ENCODE assay signal across 9 cellular contexts in genomic region chr4:95510145-95510544, GRCh38. TPM values are rescaled to one million over a fixed set of nuclear protein-coding genes. Genes with fewer than 3 reads are reported as not detected.
DNase-seq lines count a peak whose midpoint lies in the region; ATAC-seq, FAIRE-seq and TF ChIP-seq lines count a peak whose summit lies in the region.
"Had no signal": no experiment of that assay in that cellular context is flagged by ENCODE, and none has a peak within 500 bp of the region (broad histone marks: within the 10 kb centered on the region; RNA-seq: fewer than 3 reads in every experiment).

No MANE protein-coding gene starts in this region.

- POLR2A ChIA-PET in CD8-positive, alpha-beta memory T cell (lab: Charles Lee), result no interaction called here

- CTCF ChIA-PET in CD8-positive, alpha-beta memory T cell (lab: Charles Lee), result no interaction called here

- no peak for ATAC-seq in HG03196 (IDR thresholded peaks at IDR 0.05; ENCODE audit: unreplicated experiment)

- no peak overlapping the region for H3K27ac ChIP-seq in osteoblast (ENCODE audit: low read depth, low read length)
- H3K27ac ChIP-seq in CD8-positive, alpha-beta memory T cell (ENCODE audit: low read depth, low read length), result no peak overlapping the region

- H3K36me3 ChIP-seq in bronchial epithelial cell (ENCODE audit: control insufficient read depth, insufficient read depth, low read length) (no peaks in the 10 kb centered on the region), osteoblast (ENCODE audit: insufficient read depth, low read length) (no peaks in the 10 kb centered on the region)
- H3K36me3 ChIP-seq in CD8-positive, alpha-beta memory T cell (ENCODE audit: insufficient read depth, low read length), result no peaks in the 10 kb centered on the region

- no peaks in the 10 kb centered on the region for H3K36me3 Mint-ChIP-seq in CD8-positive, alpha-beta memory T cell

- TF ChIP-seq CTCF in GM12874 (IDR thresholded peaks at IDR 0.05; ENCODE audit: insufficient read depth, low read depth, low read length) (peak; percentile 50), bronchial epithelial cell (IDR thresholded peaks at IDR 0.05; ENCODE audit: insufficient read depth, low read length, severe bottlenecking) (peak; percentile 46), osteoblast (IDR thresholded peaks at IDR 0.05; ENCODE audit: extremely low read depth, low read depth, low read length) (peak; percentile 78)

- peaks cover 40% of the 10 kb centered on the region for H3K4me1 ChIP-seq in osteoblast (ENCODE audit: insufficient read depth, low read length)
- H3K4me1 ChIP-seq in CD8-positive, alpha-beta memory T cell (ENCODE audit: insufficient read depth, low read length), result no peaks in the 10 kb centered on the region

- H3K27me3 Mint-ChIP-seq in CD8-positive, alpha-beta memory T cell, result no peaks in the 10 kb centered on the region

- no peaks in the 10 kb centered on the region for H3K4me1 Mint-ChIP-seq in CD8-positive, alpha-beta memory T cell

- no peak for FAIRE-seq in bronchial epithelial cell (lab: Jason Lieb, UNC)

- H3K4me3 ChIP-seq in bronchial epithelial cell (ENCODE audit: low read depth, low read length), result no peak overlapping the region
- H3K4me3 ChIP-seq in osteoblast (ENCODE audit: insufficient read depth, low read length), result no peak overlapping the region
- H3K4me3 ChIP-seq in CD8-positive, alpha-beta memory T cell (ENCODE audit: low read length), result no peak overlapping the region

- no peak overlapping the region for H2AFZ ChIP-seq in osteoblast (ENCODE audit: low read length)

- no peaks in the 10 kb centered on the region for H4K20me1 ChIP-seq in osteoblast (ENCODE audit: insufficient read depth, low read length)

- DNase-seq in M059J (ENCODE audit: low read depth) (peak; percentile 26), bronchial epithelial cell (ENCODE audit: low read depth) (peak; percentile 38), osteoblast (ENCODE audit: insufficient read length, low spot score, missing footprints) (no peak), activated gamma-delta T cell (lab: John Stamatoyannopoulos, UW) (no peak)
- DNase-seq in CD8-positive, alpha-beta memory T cell, result no peak
- DNase-seq in stimulated activated CD4-positive, alpha-beta T cell treated with anti-CD3 and anti-CD28 coated beads, Interleukin-15, amount 100 ng/mL, for 24 hours, result no peak
- DNase-seq: NCI-H1694 had no signal

- no peak overlapping the region for H3K4me3 Mint-ChIP-seq in CD8-positive, alpha-beta memory T cell

- no peak overlapping the region for H3K27ac Mint-ChIP-seq in CD8-positive, alpha-beta memory T cell

- no peak overlapping the region for H3K4me2 ChIP-seq in osteoblast (ENCODE audit: insufficient read depth, low read length)

- H3K9me3 Mint-ChIP-seq in CD8-positive, alpha-beta memory T cell, result peaks cover 0 to 4% (median 0%) of the 10 kb centered on the region in 5 donors

- no peaks in the 10 kb centered on the region for H3K79me2 ChIP-seq in osteoblast (ENCODE audit: insufficient read depth, low read length)

- H3K9me3 ChIP-seq in osteoblast (ENCODE audit: low read depth, low read length), result no peaks in the 10 kb centered on the region
- H3K9me3 ChIP-seq in CD8-positive, alpha-beta memory T cell (ENCODE audit: low read length), result no peaks in the 10 kb centered on the region

- no peaks in the 10 kb centered on the region for H3K27me3 ChIP-seq in bronchial epithelial cell (ENCODE audit: control insufficient read depth, insufficient read depth, low read length)
- H3K27me3 ChIP-seq in osteoblast (ENCODE audit: insufficient read depth, low read length), result no peaks in the 10 kb centered on the region
- H3K27me3 ChIP-seq in CD8-positive, alpha-beta memory T cell (ENCODE audit: insufficient read depth, low read length, poor library complexity, severe bottlenecking), result no peaks in the 10 kb centered on the region

RNA-seq across cellular contexts. Expression of gene UNC5C, which starts 38.6 kb away (rescaled TPM):
- 0.44 and 2.1 TPM in 2 replicates for total RNA-seq in M059J (2014; rRNA removed; shearing (Covaris generic))
- not detected in 2 replicates for total RNA-seq in bronchial epithelial cell
- 9.0 and 13.6 TPM in 2 replicates for total RNA-seq in osteoblast
- not detected for total RNA-seq in CD8-positive, alpha-beta memory T cell
- polyA plus RNA-seq in CD8-positive, alpha-beta memory T cell, result not detected

Comparison
In these comparisons a context has a peak if more than half of its experiments do, and no peak if none do; other contexts are left out.
1. DNase-seq: peak in M059J (single experiment) and bronchial epithelial cell (single experiment); none in osteoblast (single experiment), activated gamma-delta T cell (single experiment), CD8-positive, alpha-beta memory T cell (0 of 5) and stimulated activated CD4-positive, alpha-beta T cell treated with anti-CD3 and anti-CD28 coated beads, Interleukin-15, amount 100 ng/mL, for 24 hours (single experiment).
2. Peak in every context shown above with its lines, with median percentiles within 50 percentile points of each other: CTCF ChIP-seq.